ENCODE assay signal across 10 cellular contexts in genomic region chr1:29961676-29962059, GRCh38.
"Had no signal": no experiment of that assay in that cellular context is flagged by ENCODE, and none has a peak within 500 bp of the region (broad histone marks: within the 10 kb centered on the region; RNA-seq: fewer than 3 reads in every experiment).

No MANE protein-coding gene starts in this region.

- H3K27ac Mint-ChIP-seq: H9, HFFc6 had no signal

- H3K4me3 ChIP-seq: GM23248 had no signal

- FAIRE-seq: H54, HTR-8/SVneo had no signal

- H2AFZ ChIP-seq: GM23248 had no signal

- H3K9me3 Mint-ChIP-seq: H9 had no signal

- DNase-seq: GM23248, GOT3, H9, HCEC 1CT, HFFc6, IMR-90, KBM-7 had no signal

- H3K9ac ChIP-seq: GM23248, KMS-11 had no signal

- H3K4me2 ChIP-seq: KMS-11 had no signal

- H3K4me3 Mint-ChIP-seq: H9, HFFc6 had no signal

- H3K27ac ChIP-seq: GM23248, KMS-11 had no signal
